Comparison of ENCODE assay signal across 16 cellular contexts in the genomic region with DNA sequence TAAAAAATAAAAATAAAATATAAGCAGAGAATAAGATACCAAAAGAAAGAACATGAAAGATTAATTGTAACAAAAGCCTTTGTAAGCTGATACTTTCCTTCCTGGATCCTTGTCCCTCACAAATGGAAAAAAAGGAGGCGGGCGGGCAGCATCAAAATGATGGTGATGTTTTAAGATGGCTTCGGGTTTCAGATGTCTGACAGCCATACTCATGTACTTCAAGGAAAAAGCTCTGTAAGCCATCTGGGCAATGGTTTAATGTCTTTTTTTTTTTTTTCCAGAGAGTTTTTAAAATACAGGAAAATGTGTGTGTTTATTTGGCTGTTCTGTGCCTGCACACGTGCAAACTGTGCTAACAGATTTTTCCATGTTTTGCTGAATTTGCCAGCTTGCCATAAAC. TPM values are rescaled to one million over a fixed set of nuclear protein-coding genes. Genes with fewer than 3 reads are reported as not detected.
A peak's percentile ranks its signal among the peaks of the same experiment; 100 is the strongest.
DNase-seq lines count a peak whose midpoint lies in the region; ATAC-seq and TF ChIP-seq lines count a peak whose summit lies in the region.
"Had no signal": no experiment of that assay in that cellular context is flagged by ENCODE, and none has a peak within 500 bp of the region (broad histone marks: within the 10 kb centered on the region; RNA-seq: fewer than 3 reads in every experiment).

No MANE protein-coding gene starts in this region.

- no peaks in the 10 kb centered on the region for H3K36me3 ChIP-seq in stomach smooth muscle (ENCODE audit: control insufficient read depth in 2 of 2, insufficient read depth in 2 of 2, low read length in 2 of 2)
- no peaks in the 10 kb centered on the region for H3K36me3 ChIP-seq in gastrocnemius medialis
- H3K36me3 ChIP-seq: MG63, upper lobe of right lung had no signal

- ATAC-seq in gastrocnemius medialis = no peak
- ATAC-seq: activated CD8-positive, alpha-beta T cell treated with anti-CD3 and anti-CD28 coated beads, Interleukin-2, amount 10 ng/mL, durations not matched to agents 7 days and 5 days; upper lobe of right lung had no signal

- H3K4me1 ChIP-seq in stomach smooth muscle (ENCODE audit: control insufficient read depth, insufficient read depth, low read length) (peaks cover 71% of the 10 kb centered on the region), gastrocnemius medialis (peaks cover 0 to 8% of the 10 kb centered on the region in 2 donors)

- TF ChIP-seq CTCF in foreskin fibroblast (IDR thresholded peaks at IDR 0.05; ENCODE audit: low read depth, low read length) (no peak), gastrocnemius medialis (IDR thresholded peaks at IDR 0.05 in 4 of 5, conservative IDR thresholded peaks at IDR 0.05 in 1 of 5) (no peak)

- no peak overlapping the region for H3K27ac Mint-ChIP-seq in immature natural killer cell
- H3K27ac Mint-ChIP-seq: activated CD8-positive, alpha-beta T cell treated with anti-CD3 and anti-CD28 coated beads, Interleukin-2, amount 10 ng/mL, durations not matched to agents 7 days and 5 days; naive B cell had no signal

- H3K9me3 ChIP-seq in stomach smooth muscle (ENCODE audit: control insufficient read depth in 2 of 2, low read length in 2 of 2) (no peaks in the 10 kb centered on the region), gastrocnemius medialis (no peaks in the 10 kb centered on the region)
- H3K9me3 ChIP-seq: MG63, upper lobe of right lung had no signal

- H3K27ac ChIP-seq in angular gyrus (ENCODE audit: low read depth, low read length) = peak overlapping the region; percentile 29
- peak overlapping the region; percentile 82 for H3K27ac ChIP-seq in stomach smooth muscle (ENCODE audit: low read length)
- no peak overlapping the region for H3K27ac ChIP-seq in gastrocnemius medialis
- H3K27ac ChIP-seq: 22Rv1, upper lobe of right lung had no signal

- H3K4me3 ChIP-seq in foreskin fibroblast (ENCODE audit: low read depth in 1 of 2, low read length in 2 of 2) (peak overlapping the region in 1 of 2 donors; percentile 27), stomach smooth muscle (ENCODE audit: low read length in 2 of 2) (no peak overlapping the region), gastrocnemius medialis (no peak overlapping the region)
- H3K4me3 ChIP-seq: MG63, upper lobe of right lung had no signal

- no peak overlapping the region for H3K4me3 Mint-ChIP-seq in immature natural killer cell
- H3K4me3 Mint-ChIP-seq: activated CD8-positive, alpha-beta T cell treated with anti-CD3 and anti-CD28 coated beads, Interleukin-2, amount 10 ng/mL, durations not matched to agents 7 days and 5 days; CD4-positive, alpha-beta memory T cell; naive B cell had no signal

- peaks cover 0 to 7% (median 3%) of the 10 kb centered on the region in 3 donors for H3K27me3 Mint-ChIP-seq in immature natural killer cell (ENCODE audit: low read depth in 3 of 3)
- H3K27me3 Mint-ChIP-seq: CD4-positive, alpha-beta memory T cell had no signal

- intact Hi-C loops in gastrocnemius medialis (cut with DNase I; ENCODE audit: low total_unique reads) = no loop called here

- peaks cover 0 to 15% of the 10 kb centered on the region in 2 donors for H3K4me1 Mint-ChIP-seq in immature natural killer cell
- H3K4me1 Mint-ChIP-seq: naive B cell had no signal

- TF ChIP-seq POLR2A in gastrocnemius medialis (IDR thresholded peaks at IDR 0.05) = no peak

- in situ Hi-C loops in gastrocnemius medialis (cut with MboI; ENCODE audit: low sequenced_read_pairs in 4 of 4) = no loop called here

- H3K36me3 Mint-ChIP-seq in immature natural killer cell = no peaks in the 10 kb centered on the region
- H3K36me3 Mint-ChIP-seq: CD4-positive, alpha-beta memory T cell; naive B cell had no signal

- peak; percentile 62 for DNase-seq in DMS 273 (lab: John Stamatoyannopoulos, UW; ENCODE audit: unreplicated experiment)
- DNase-seq in DMS 273 treated with DMSO at 0.1 percent for 48 hours (lab: John Stamatoyannopoulos, UW) = no peak
- DNase-seq in foreskin fibroblast = peak; percentile 68 to 82
- DNase-seq in immature natural killer cell = no peak
- no peak for DNase-seq in GOT3 (lab: John Stamatoyannopoulos, UW)
- DNase-seq in gastrocnemius medialis = no peak
- DNase-seq: activated CD8-positive, alpha-beta T cell treated with anti-CD3 and anti-CD28 coated beads, Interleukin-2, amount 10 ng/mL, durations not matched to agents 7 days and 5 days; activated effector memory CD4-positive, alpha-beta T cell treated with Interleukin-2 at 50 U/mL for 16 hours; CD4-positive, alpha-beta memory T cell; effector CD4-positive, alpha-beta T cell; naive B cell; upper lobe of right lung had no signal

- H3K9me3 Mint-ChIP-seq in immature natural killer cell = no peaks in the 10 kb centered on the region
- H3K9me3 Mint-ChIP-seq: naive B cell had no signal

- no peaks in the 10 kb centered on the region for H3K27me3 ChIP-seq in stomach smooth muscle (ENCODE audit: control insufficient read depth in 1 of 2, insufficient read depth in 2 of 2, low read length in 2 of 2)
- no peaks in the 10 kb centered on the region for H3K27me3 ChIP-seq in gastrocnemius medialis
- H3K27me3 ChIP-seq: MG63, upper lobe of right lung had no signal

- H3K9ac ChIP-seq in stomach smooth muscle (ENCODE audit: low read length in 2 of 2) = no peak overlapping the region

RNA-seq across cellular contexts. Expression of a gene that starts 36.0 kb away (rescaled TPM):
- polyA plus RNA-seq in immature natural killer cell = 1 to 10 TPM in 1 of 3 donors, under 1 TPM in 1, not detected in 1; 0.32 to 1.2 TPM
- total RNA-seq in gastrocnemius medialis = 1 to 10 TPM; 1.5 to 8.6 (median 3.5) TPM

Comparison
In these comparisons a context has a peak if more than half of its experiments do, and no peak if none do; other contexts are left out.
1. DNase-seq: peak in DMS 273 (single experiment) and foreskin fibroblast (2 of 2); none in DMS 273 treated with DMSO at 0.1 percent for 48 hours (single experiment), immature natural killer cell (0 of 3), GOT3 (single experiment) and gastrocnemius medialis (0 of 2).
2. H3K27ac ChIP-seq: peak in angular gyrus (single experiment) and stomach smooth muscle (single experiment); none in gastrocnemius medialis (0 of 4).